Comparison of ENCODE assay signal across 11 cellular contexts in genomic region chr13:36778083-36778671, GRCh38. TPM values are rescaled to one million over a fixed set of nuclear protein-coding genes. Genes with fewer than 3 reads are reported as not detected.
DNase-seq lines count a peak whose midpoint lies in the region; ATAC-seq lines count a peak whose summit lies in the region.
"Had no signal": no experiment of that assay in that cellular context is flagged by ENCODE, and none has a peak within 500 bp of the region (broad histone marks: within the 10 kb centered on the region; RNA-seq: fewer than 3 reads in every experiment).

No MANE protein-coding gene starts in this region.

- H3K27ac ChIP-seq in BLaER1: no peak overlapping the region
- peak overlapping the region; percentile 38 for H3K27ac ChIP-seq in mesendoderm (ENCODE audit: low read depth, low read length)
- H3K27ac ChIP-seq: parathyroid adenoma had no signal

- no peaks in the 10 kb centered on the region for H4K20me1 ChIP-seq in BLaER1

- no peak overlapping the region for H2BK120ac ChIP-seq in mesendoderm (ENCODE audit: low read depth, low read length)

- H2BK5ac ChIP-seq in mesendoderm (ENCODE audit: low read length): no peak overlapping the region

- H3K4me1 ChIP-seq in BLaER1 (peaks cover 7% of the 10 kb centered on the region), mesendoderm (ENCODE audit: control insufficient read depth, low read depth, low read length) (no peaks in the 10 kb centered on the region)
- H3K4me1 ChIP-seq: parathyroid adenoma had no signal

- H2BK15ac ChIP-seq in mesendoderm (replicated peaks; ENCODE audit: low read depth): no peak overlapping the region

- no peak overlapping the region for H4K5ac ChIP-seq in mesendoderm (ENCODE audit: low read length)

- ATAC-seq in HG02798 (IDR thresholded peaks at IDR 0.05; ENCODE audit: poor library complexity, unreplicated experiment): peak; percentile 72

- DNase-seq in astrocyte of the hippocampus (ENCODE audit: low read depth, low spot score) (peak; percentile 86), mesendoderm (peak; percentile 93), NCI-H446 treated with DMSO at 0.1 percent for 48 hours (lab: John Stamatoyannopoulos, UW) (no peak), NCI-H1417 (lab: John Stamatoyannopoulos, UW) (no peak), NCI-H1930 (lab: John Stamatoyannopoulos, UW) (no peak), HUDEP-2 (lab: John Stamatoyannopoulos, UW; ENCODE audit: unreplicated experiment in 76 of 76) (no peak)
- DNase-seq: COR-L47, NCI-H226 had no signal

- H3K56ac ChIP-seq in mesendoderm (ENCODE audit: low read length): peak overlapping the region; percentile 65

- no peak overlapping the region for H3K23ac ChIP-seq in mesendoderm (ENCODE audit: low read length)

- H3K36me3 ChIP-seq in BLaER1 (no peaks in the 10 kb centered on the region), mesendoderm (ENCODE audit: control insufficient read depth, insufficient read depth, low read length) (no peaks in the 10 kb centered on the region)

- no peak overlapping the region for H3K4me3 ChIP-seq in BLaER1
- no peak overlapping the region for H3K4me3 ChIP-seq in mesendoderm (ENCODE audit: low read length)

- peak overlapping the region; percentile 7 for H3K4me2 ChIP-seq in BLaER1
- H3K4me2 ChIP-seq in mesendoderm (ENCODE audit: low read length): no peak overlapping the region

- H3K9ac ChIP-seq in BLaER1: no peak overlapping the region
- peak overlapping the region; percentile 10 for H3K9ac ChIP-seq in mesendoderm (ENCODE audit: low read length)
- H3K9ac ChIP-seq: parathyroid adenoma had no signal

- H3K4ac ChIP-seq in mesendoderm (ENCODE audit: low read depth, low read length): no peak overlapping the region

- no peak overlapping the region for H2AK5ac ChIP-seq in mesendoderm (ENCODE audit: low read length)

- no peak overlapping the region for H3K18ac ChIP-seq in mesendoderm (ENCODE audit: low read length)

- no peaks in the 10 kb centered on the region for H3K79me1 ChIP-seq in mesendoderm (ENCODE audit: low read length)

- WGBS in mesendoderm (ENCODE audit: extremely low coverage, insufficient coverage, low lambda C conversion rate): no CpG with 5 or more reads among the region's 8 CpGs

- H3K9me3 ChIP-seq in BLaER1: no peaks in the 10 kb centered on the region

- H3K79me2 ChIP-seq in mesendoderm (ENCODE audit: control insufficient read depth, insufficient read depth, low read length): no peaks in the 10 kb centered on the region
- H3K79me2 ChIP-seq: parathyroid adenoma had no signal

- no peaks in the 10 kb centered on the region for H3K27me3 ChIP-seq in BLaER1
- no peaks in the 10 kb centered on the region for H3K27me3 ChIP-seq in mesendoderm (ENCODE audit: insufficient read depth, low read length, poor library complexity)

- H4K8ac ChIP-seq in mesendoderm (ENCODE audit: low read depth, low read length): no peak overlapping the region

RNA-seq across cellular contexts. Expression of gene RFXAP, which starts 40.8 kb away (rescaled TPM):
- 6.9 TPM for polyA plus RNA-seq in mesendoderm (2013, experiment 1 of 2)
- polyA plus RNA-seq in mesendoderm (2013, experiment 2 of 2): 6.2 TPM

Comparison
In these comparisons a context has a peak if more than half of its experiments do, and no peak if none do; other contexts are left out.
1. DNase-seq: peak in astrocyte of the hippocampus (single experiment) and mesendoderm (single experiment); none in NCI-H446 treated with DMSO at 0.1 percent for 48 hours (single experiment), NCI-H1417 (0 of 3), NCI-H1930 (0 of 2) and HUDEP-2 (0 of 76).